28 cellular contexts compared by ENCODE assay signal in genomic region chr1:89361681-89362080, GRCh38. TPM values are rescaled to one million over a fixed set of nuclear protein-coding genes. Genes with fewer than 3 reads are reported as not detected.
"Had no signal": no experiment of that assay in that cellular context is flagged by ENCODE, and none has a peak within 500 bp of the region (broad histone marks: within the 10 kb centered on the region; RNA-seq: fewer than 3 reads in every experiment).

No MANE protein-coding gene starts in this region.

- ATAC-seq: gastroesophageal sphincter; lower lobe of right lung; psoas muscle; right lobe of liver; stimulated activated naive B cell treated with anti-CD40 and anti-IgM and Interleukin-4, amounts not matched to agents 10 μg/mL and 1 μg/mL and 100 μg/mL, for 72 hours; stimulated activated naive CD8-positive, alpha-beta T cell treated with anti-CD3 and anti-CD28 coated beads, Interleukin-15, amount 100 ng/mL, for 72 hours; upper lobe of right lung had no signal

- H3K27ac ChIP-seq: colonic mucosa, gastroesophageal sphincter, left lung, lower lobe of right lung, psoas muscle, right lobe of liver, spleen, testis, tibial nerve, upper lobe of right lung, vagina had no signal

- H3K9me3 ChIP-seq: colonic mucosa, gastroesophageal sphincter, left lung, lower lobe of right lung, psoas muscle, right lobe of liver, spleen, testis, tibial nerve, upper lobe of right lung, vagina had no signal

- FAIRE-seq: endothelial cell of umbilical vein had no signal

- H3K4me3 Mint-ChIP-seq: naive B cell; nephron; stimulated activated naive B cell treated with anti-CD40 and anti-IgM and Interleukin-4, amounts not matched to agents 10 μg/mL and 1 μg/mL and 100 μg/mL, for 72 hours; stimulated activated naive CD8-positive, alpha-beta T cell treated with anti-CD3 and anti-CD28 coated beads, Interleukin-15, amount 100 ng/mL, for 72 hours had no signal

- H3K36me3 ChIP-seq: colonic mucosa, gastroesophageal sphincter, left lung, lower lobe of right lung, right lobe of liver, spleen, tibial nerve, upper lobe of right lung, vagina had no signal

- H3K4me1 ChIP-seq: colonic mucosa, psoas muscle, testis had no signal

- H3K27me3 Mint-ChIP-seq: naive B cell; stimulated activated naive B cell treated with anti-CD40 and anti-IgM and Interleukin-4, amounts not matched to agents 10 μg/mL and 1 μg/mL and 100 μg/mL, for 72 hours had no signal

- H3K9me3 Mint-ChIP-seq: naive B cell; nephron; stimulated activated naive B cell treated with anti-CD40 and anti-IgM and Interleukin-4, amounts not matched to agents 10 μg/mL and 1 μg/mL and 100 μg/mL, for 72 hours; stimulated activated naive CD8-positive, alpha-beta T cell treated with anti-CD3 and anti-CD28 coated beads, Interleukin-15, amount 100 ng/mL, for 72 hours had no signal

- DNase-seq: colonic mucosa; dermis blood vessel endothelial cell; erythroblast; glutamatergic neuron; islet precursor cell; left lung; lower lobe of right lung; mesenchymal stem cell; midbrain; naive B cell; psoas muscle; retina; right lobe of liver; spleen; stimulated activated CD4-positive, alpha-beta T cell treated with anti-CD3 and anti-CD28 coated beads, Interleukin-15, amount 100 ng/mL, for 24 hours; stimulated activated CD4-positive, alpha-beta T cell treated with anti-CD3 and anti-CD28 coated beads, Interleukin-1b, Interleukin-23, amount 100 ng/mL, for 48 hours; stimulated activated CD4-positive, alpha-beta T cell treated with anti-CD3 and anti-CD28 coated beads, Interleukin-4, amount 100 ng/mL, for 24 hours; stimulated activated naive B cell treated with anti-CD40 and anti-IgM and Interleukin-4, amounts not matched to agents 10 μg/mL and 1 μg/mL and 100 μg/mL, for 72 hours; stimulated activated naive CD8-positive, alpha-beta T cell treated with anti-CD3 and anti-CD28 coated beads, Interleukin-15, amount 100 ng/mL, for 72 hours; testis; upper lobe of right lung had no signal

- H3K36me3 Mint-ChIP-seq: naive B cell; stimulated activated naive B cell treated with anti-CD40 and anti-IgM and Interleukin-4, amounts not matched to agents 10 μg/mL and 1 μg/mL and 100 μg/mL, for 72 hours had no signal

- H3K27me3 ChIP-seq: colonic mucosa, gastroesophageal sphincter, left lung, right lobe of liver, spleen, testis, tibial nerve, upper lobe of right lung, vagina had no signal

- H3K27ac Mint-ChIP-seq: nephron; stimulated activated naive B cell treated with anti-CD40 and anti-IgM and Interleukin-4, amounts not matched to agents 10 μg/mL and 1 μg/mL and 100 μg/mL, for 72 hours; stimulated activated naive CD8-positive, alpha-beta T cell treated with anti-CD3 and anti-CD28 coated beads, Interleukin-15, amount 100 ng/mL, for 72 hours had no signal

- H3K4me3 ChIP-seq: colonic mucosa, gastroesophageal sphincter, left lung, lower lobe of right lung, psoas muscle, right lobe of liver, spleen, testis, tibial nerve, upper lobe of right lung, vagina had no signal

RNA-seq across cellular contexts. Expression of gene GBP6, which starts 2.2 kb away (rescaled TPM):
- total RNA-seq: colonic mucosa, endothelial cell of umbilical vein, omental fat pad, subcutaneous adipose tissue, tibial nerve had no signal
- polyA plus RNA-seq: endothelial cell of umbilical vein had no signal
